In the genomic region with DNA sequence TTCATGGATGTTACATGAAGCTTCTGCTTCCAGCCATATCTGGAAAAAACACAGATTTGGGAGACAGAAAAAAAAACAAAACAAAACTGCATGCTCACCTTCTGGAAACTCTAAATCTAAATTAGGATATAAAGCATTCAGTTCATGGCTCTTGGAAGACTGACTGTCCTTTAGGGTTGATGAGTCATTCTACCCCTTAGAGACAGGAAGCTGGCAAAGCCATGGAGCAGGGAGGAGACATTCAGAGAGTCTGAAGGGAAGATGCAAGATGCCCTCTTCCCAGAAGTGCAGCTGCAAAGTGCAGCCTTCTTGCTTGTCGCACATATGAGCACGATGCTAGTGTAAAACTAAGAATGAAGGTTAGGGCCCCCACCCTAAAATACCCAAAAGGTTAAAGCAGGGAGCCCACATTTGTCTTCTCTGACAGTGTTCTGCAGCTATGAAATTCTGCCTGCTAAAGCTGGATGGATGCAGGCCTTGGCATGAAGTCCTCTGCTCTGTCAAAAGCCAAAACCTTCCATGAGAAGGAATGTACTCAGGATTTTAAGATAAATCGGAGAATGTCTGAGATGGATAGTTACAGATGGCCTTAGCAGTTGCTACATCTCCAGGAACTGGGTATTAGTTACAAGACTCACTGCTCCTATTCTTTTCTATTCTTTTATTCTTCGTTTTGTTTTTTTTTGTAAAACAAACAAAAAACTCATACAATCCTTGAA, we compare ENCODE assay signal across 14 cellular contexts.
DNase-seq lines count a peak whose midpoint lies in the region; ATAC-seq and FAIRE-seq lines count a peak whose summit lies in the region.
"Had no signal": no experiment of that assay in that cellular context is flagged by ENCODE, and none has a peak within 500 bp of the region (broad histone marks: within the 10 kb centered on the region; RNA-seq: fewer than 3 reads in every experiment).

No MANE protein-coding gene starts in this region.

- in situ Hi-C loops in ACHN (cut with HindIII; ENCODE audit: low pct_ligation_motif_present, low pct_unique_long_range_greater_than_20kb, low sequenced_read_pairs) = no loop called here

- no peak for FAIRE-seq in HTR-8/SVneo (lab: Jason Lieb, UNC)
- FAIRE-seq: GM12892 had no signal

- DNase-seq in ACHN (peak; percentile 38), HTR-8/SVneo (ENCODE audit: insufficient read length, low spot score) (peak; percentile 60), astrocyte of the hippocampus (ENCODE audit: low read depth, low spot score) (peak; percentile 40), iris pigment epithelial cell (ENCODE audit: low read depth) (peak; percentile 52), SKM-1 treated with dmso at 0.1 percent for 144 hours (lab: John Stamatoyannopoulos, UW; ENCODE audit: unreplicated experiment) (no peak)
- DNase-seq: activated CD4-positive, alpha-beta T cell treated with anti-CD3 and anti-CD28 coated beads, Interleukin-2, amount 50 U/mL, for 48 hours; CD4-positive, CD25-positive, alpha-beta regulatory T cell; endodermal cell; upper lobe of left lung had no signal

- ATAC-seq in GM21529 (IDR thresholded peaks at IDR 0.05; ENCODE audit: unreplicated experiment) = no peak
- ATAC-seq in HG03571 (IDR thresholded peaks at IDR 0.05; ENCODE audit: unreplicated experiment) = no peak
- ATAC-seq in GM19455 (IDR thresholded peaks at IDR 0.05; ENCODE audit: unreplicated experiment) = no peak
- ATAC-seq: activated naive CD4-positive, alpha-beta T cell treated with anti-CD3 and anti-CD28 coated beads, Interleukin-2, amount 50 U/mL, for 72 hours had no signal
